Comparison of ENCODE assay signal across 27 cellular contexts in the genomic region with DNA sequence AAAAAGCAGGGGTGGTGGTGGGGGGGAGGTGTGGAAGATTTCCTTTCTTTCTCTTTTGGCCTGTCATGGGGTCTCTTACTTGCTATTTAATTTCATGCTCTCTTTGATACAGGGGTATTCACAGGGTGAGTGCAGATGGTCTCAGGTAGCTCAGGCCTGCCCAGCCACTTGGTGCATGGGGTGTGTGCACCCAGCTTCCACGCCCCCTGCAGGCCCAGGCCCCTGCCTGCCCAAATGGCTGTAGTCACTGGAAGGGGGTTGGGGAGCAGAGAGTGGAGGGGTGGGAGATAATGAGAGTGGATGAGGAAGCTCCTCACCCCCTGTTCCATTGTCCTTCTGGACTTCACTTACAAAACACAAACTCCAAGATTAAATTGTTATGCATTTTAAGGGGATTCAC.
A peak's percentile ranks its signal among the peaks of the same experiment; 100 is the strongest.
DNase-seq lines count a peak whose midpoint lies in the region; ATAC-seq, FAIRE-seq and TF ChIP-seq lines count a peak whose summit lies in the region.
"Had no signal": no experiment of that assay in that cellular context is flagged by ENCODE, and none has a peak within 500 bp of the region (broad histone marks: within the 10 kb centered on the region; RNA-seq: fewer than 3 reads in every experiment).

No MANE protein-coding gene starts in this region.

- no peak overlapping the region for H3K4me2 ChIP-seq in GM12878 (ENCODE audit: control insufficient read depth, insufficient read depth)

- POLR2A ChIA-PET in GM12878 (lab: Charles Lee) (no interaction called here), GM10248 (lab: Yijun Ruan, JAX) (no interaction called here)

- WGBS in GM12878 (ENCODE audit: insufficient coverage, insufficient replicate concordance, low lambda C conversion rate, missing lambda C conversion rate), result 0% methylated on average over 1 of the region's 1 CpG
- 95 to 96% methylated on average over 1 of the region's 1 CpG for WGBS in heart right ventricle, 2 donors

- H3K27ac ChIP-seq in GM12878 (ENCODE audit: control insufficient read depth, insufficient read depth), result no peak overlapping the region
- H3K27ac ChIP-seq in heart right ventricle, result no peak overlapping the region
- H3K27ac ChIP-seq: RWPE1, SJSA1, tibial artery had no signal

- H3K36me3 ChIP-seq in H7 (replicated peaks; ENCODE audit: control insufficient read depth, insufficient read depth, low read length), result no peaks in the 10 kb centered on the region
- H3K36me3 ChIP-seq in GM12878 (ENCODE audit: control insufficient read depth in 2 of 2, insufficient read depth in 2 of 2, low read length in 1 of 2), result no peaks in the 10 kb centered on the region
- H3K36me3 ChIP-seq in heart right ventricle, result no peaks in the 10 kb centered on the region
- H3K36me3 ChIP-seq: SJSA1, tibial artery had no signal

- H3K9me3 ChIP-seq in GM12878 (replicated peaks; ENCODE audit: control insufficient read depth, insufficient read depth, low read length), result no peaks in the 10 kb centered on the region
- no peaks in the 10 kb centered on the region for H3K9me3 ChIP-seq in heart right ventricle
- H3K9me3 ChIP-seq: SJSA1, tibial artery had no signal

- no peak for FAIRE-seq in GM12878 (lab: Jason Lieb, UNC)
- FAIRE-seq: astrocyte had no signal

- in situ Hi-C loops in GM12878 (cut with MboI), result no loop called here

- no peak for TF ChIP-seq EP300 in GM12878 (IDR thresholded peaks at IDR 0.05; ENCODE audit: borderline replicate concordance in 1 of 2, control insufficient read depth in 1 of 2, low read depth in 2 of 2, low read length in 2 of 2)

- no peak overlapping the region for H3K9ac ChIP-seq in GM12878 (ENCODE audit: control insufficient read depth, insufficient read depth, low read length)

- DNase-seq in GM10266 (ENCODE audit: extremely low spot score) (no peak), H7 (peak; percentile 23), GM12878 (ENCODE audit: low read depth, low spot score) (no peak), iPS-NIHi11 (ENCODE audit: low spot score) (peak; percentile 13), GM10248 (ENCODE audit: extremely low spot score) (no peak), heart right ventricle (no peak)
- DNase-seq: ACHN; activated CD4-positive, CD25-positive, alpha-beta regulatory T cell; activated CD8-positive, alpha-beta memory T cell treated with anti-CD3 and anti-CD28 coated beads, Interleukin-2, amount 10 ng/mL, durations not matched to agents 7 days and 5 days; activated gamma-delta T cell; activated naive CD8-positive, alpha-beta T cell treated with anti-CD3 and anti-CD28 coated beads, Interleukin-2, amount 50 U/mL, for 24 hours; activated T-cell treated with anti-CD3 and anti-CD28 coated beads, Interleukin-2, amount 50 U/mL, for 4 hours; caudate nucleus; CD8-positive, alpha-beta memory T cell; DMS153; foreskin melanocyte; IMR-90; NCI-H2107; NCI-H774; stimulated activated CD4-positive, alpha-beta T cell treated with anti-CD3 and anti-CD28 coated beads, Interleukin-4, amount 100 ng/mL, for 4 hours; tibial artery had no signal

- no peak overlapping the region for H3K4me3 ChIP-seq in H7 (ENCODE audit: insufficient read depth, low read depth, low read length)
- H3K4me3 ChIP-seq in GM12878, result no peak overlapping the region
- no peak overlapping the region for H3K4me3 ChIP-seq in heart right ventricle
- H3K4me3 ChIP-seq: SJSA1, tibial artery had no signal

- H4K20me1 ChIP-seq in GM12878 (ENCODE audit: control insufficient read depth, insufficient read depth), result no peaks in the 10 kb centered on the region

- intact Hi-C loops in GM12878 (cut with micrococcal nuclease; ENCODE audit: unreplicated experiment), result no loop called here
- intact Hi-C loops in heart right ventricle (cut with DNase I), result no loop called here

- SMC1A ChIA-PET in GM12878 (lab: Charles Lee; ENCODE audit: uncharacterized antibody, unreplicated experiment), result interaction anchor here (1.0 to 1.8 kb wide), 2 partner anchors 17 to 272 kb away, joined by 4 to 9 read pairs; no protein-coding TSS in a partner anchor

- ATAC-seq in GM12878, result peak; percentile 45; the same call in 1 of the 3 replicates
- ATAC-seq in GM19395 (IDR thresholded peaks at IDR 0.05; ENCODE audit: unreplicated experiment), result no peak
- no peak for ATAC-seq in HG02642 (IDR thresholded peaks at IDR 0.05; ENCODE audit: poor library complexity, unreplicated experiment)
- no peak for ATAC-seq in heart right ventricle
- ATAC-seq: activated CD8-positive, alpha-beta memory T cell treated with anti-CD3 and anti-CD28 coated beads, Interleukin-2, amount 10 ng/mL, durations not matched to agents 7 days and 5 days; activated naive CD8-positive, alpha-beta T cell treated with anti-CD3 and anti-CD28 coated beads, Interleukin-2, amount 50 U/mL, for 24 hours; activated T-cell treated with anti-CD3 and anti-CD28 coated beads, Interleukin-2, amount 50 U/mL, for 4 hours; esophagus mucosa had no signal

- no peak for TF ChIP-seq POLR2A in GM12878 (IDR thresholded peaks at IDR 0.05; ENCODE audit: low read depth, low read length)

- H3K4me1 ChIP-seq in GM12878 (ENCODE audit: control insufficient read depth, insufficient read depth, low read length) (no peaks in the 10 kb centered on the region), heart right ventricle (peaks cover 0 to 19% (median 8%) of the 10 kb centered on the region in 9 donors)

- H3K79me2 ChIP-seq in GM12878 (ENCODE audit: control insufficient read depth, insufficient read depth, low read length), result no peaks in the 10 kb centered on the region

- RAD21 ChIA-PET in GM12878 (lab: Charles Lee; ENCODE audit: unreplicated experiment), result no interaction called here

- no TSS peak for BruUV-seq in GM12878 (replicated peaks; lab: Mats Ljungman, UMichigan)

- TF ChIP-seq RAD21 in GM12878 (IDR thresholded peaks at IDR 0.05; ENCODE audit: insufficient read depth, low read depth, low read length), result peak; percentile 27

- no peak overlapping the region for H2AFZ ChIP-seq in GM12878 (ENCODE audit: control insufficient read depth, low read depth, low read length)

- H3K27me3 ChIP-seq in H7 (ENCODE audit: control insufficient read depth, insufficient read depth, low read length) (no peaks in the 10 kb centered on the region), GM12878 (replicated peaks in 1 of 2; ENCODE audit: control insufficient read depth in 2 of 2, insufficient read depth in 2 of 2, low read length in 1 of 2) (no peaks in the 10 kb centered on the region), heart right ventricle (no peaks in the 10 kb centered on the region)
- H3K27me3 ChIP-seq: SJSA1, tibial artery had no signal

- TF ChIP-seq CTCF in GM10266 (IDR thresholded peaks at IDR 0.05; ENCODE audit: control insufficient read depth, insufficient read depth, low read depth, missing control alignments), result peak; percentile 34
- TF ChIP-seq CTCF in GM12878 (IDR thresholded peaks at IDR 0.05 in 2 of 3, conservative IDR thresholded peaks at IDR 0.05 in 1 of 3; ENCODE audit: control insufficient read depth in 2 of 3, extremely low read depth in 1 of 3, insufficient read depth in 1 of 3, low read depth in 3 of 3, low read length in 3 of 3), result peak; percentile 16 to 22 (median 21); a peak in 3 of 6 replicates
- no peak for TF ChIP-seq CTCF in GM10248 (IDR thresholded peaks at IDR 0.05; ENCODE audit: control extremely low read depth, extremely low read depth, low read depth, missing control alignments)
- no peak for TF ChIP-seq CTCF in heart right ventricle (IDR thresholded peaks at IDR 0.05)

- CTCF ChIA-PET in GM12878 (lab: Yijun Ruan, JAX), result interaction anchor here (0.7 to 1.5 kb wide), 5 partner anchors 82 to 554 kb away, joined by 3 to 4 read pairs (median 3); no protein-coding TSS in a partner anchor
- CTCF ChIA-PET in GM10248 (lab: Yijun Ruan, JAX), result interaction anchor here (0.9 to 2.0 kb wide), 5 partner anchors 15 to 201 kb away, joined by 3 to 9 read pairs (median 3); no protein-coding TSS in a partner anchor

TF ChIP-seq in GM12878, 131 proteins besides CTCF, POLR2A, EP300 and RAD21:
- no peak for TF ChIP-seq MTA2 (IDR thresholded peaks at IDR 0.05; ENCODE audit: low read depth)
- TF ChIP-seq TCF7 (IDR thresholded peaks at IDR 0.05; ENCODE audit: borderline replicate concordance), result no peak
- no peak for TF ChIP-seq MEF2B (IDR thresholded peaks at IDR 0.05; ENCODE audit: partially characterized antibody, poor library complexity, severe bottlenecking)
- TF ChIP-seq, protein P1, sequence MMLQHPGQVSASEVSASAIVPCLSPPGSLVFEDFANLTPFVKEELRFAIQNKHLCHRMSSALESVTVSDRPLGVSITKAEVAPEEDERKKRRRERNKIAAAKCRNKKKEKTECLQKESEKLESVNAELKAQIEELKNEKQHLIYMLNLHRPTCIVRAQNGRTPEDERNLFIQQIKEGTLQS (IDR thresholded peaks at IDR 0.05; ENCODE audit: borderline replicate concordance, extremely low read depth, low read depth, low read length), result no peak
- no peak for TF ChIP-seq WRNIP1 (IDR thresholded peaks at IDR 0.05; ENCODE audit: borderline replicate concordance, low read depth, low read length)
- no peak for TF ChIP-seq HDGF (IDR thresholded peaks at IDR 0.05)
- no peak for TF ChIP-seq SUPT20H (IDR thresholded peaks at IDR 0.05; ENCODE audit: borderline replicate concordance, control insufficient read depth, low read depth, low read length)
- no peak for TF ChIP-seq SIN3A (IDR thresholded peaks at IDR 0.05; ENCODE audit: low read depth, low read length)
- no peak for TF ChIP-seq NFIC (IDR thresholded peaks at IDR 0.05; ENCODE audit: low read depth, low read length)
- TF ChIP-seq CBX3 (IDR thresholded peaks at IDR 0.05; ENCODE audit: borderline replicate concordance, low read depth), result no peak
- TF ChIP-seq, protein P2, sequence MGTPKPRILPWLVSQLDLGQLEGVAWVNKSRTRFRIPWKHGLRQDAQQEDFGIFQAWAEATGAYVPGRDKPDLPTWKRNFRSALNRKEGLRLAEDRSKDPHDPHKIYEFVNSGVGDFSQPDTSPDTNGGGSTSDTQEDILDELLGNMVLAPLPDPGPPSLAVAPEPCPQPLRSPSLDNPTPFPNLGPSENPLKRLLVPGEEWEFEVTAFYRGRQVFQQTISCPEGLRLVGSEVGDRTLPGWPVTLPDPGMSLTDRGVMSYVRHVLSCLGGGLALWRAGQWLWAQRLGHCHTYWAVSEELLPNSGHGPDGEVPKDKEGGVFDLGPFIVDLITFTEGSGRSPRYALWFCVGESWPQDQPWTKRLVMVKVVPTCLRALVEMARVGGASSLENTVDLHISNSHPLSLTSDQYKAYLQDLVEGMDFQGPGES (IDR thresholded peaks at IDR 0.05), result no peak
- TF ChIP-seq KAT2A (conservative IDR thresholded peaks at IDR 0.05; ENCODE audit: control insufficient read depth, low read depth, low read length), result no peak
- TF ChIP-seq FOXK2 (IDR thresholded peaks at IDR 0.05), result no peak

Comparison
In these comparisons a context has a peak if more than half of its experiments do, and no peak if none do; other contexts are left out.
1. DNase-seq: peak in H7 (single experiment) and iPS-NIHi11 (single experiment); none in GM10266 (single experiment), GM12878 (single experiment), GM10248 (single experiment) and heart right ventricle (0 of 2).
2. CTCF ChIP-seq: peak in GM10266 (single experiment) and GM12878 (3 of 3); none in GM10248 (single experiment) and heart right ventricle (0 of 9).